Comparison of ENCODE assay signal across 31 cellular contexts in the genomic region with DNA sequence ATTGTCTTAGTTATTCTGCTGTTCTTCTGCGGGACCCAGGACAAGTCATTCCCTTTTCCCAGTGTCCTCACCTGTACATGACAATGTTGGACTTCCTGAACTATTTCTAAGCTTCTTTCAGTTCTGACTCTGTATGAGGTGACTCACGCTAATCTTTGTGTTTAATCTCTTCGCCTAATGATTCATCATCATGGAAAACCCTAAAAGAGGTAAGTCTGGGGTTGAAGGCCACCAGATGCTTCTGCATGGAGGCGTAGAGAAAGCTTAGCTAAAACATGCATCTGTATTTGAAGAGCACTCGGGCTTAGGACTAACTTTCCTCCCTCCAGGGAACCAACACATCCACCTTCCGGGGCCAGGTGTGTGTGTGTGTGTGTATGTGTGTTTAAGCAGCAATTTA. TPM values are rescaled to one million over a fixed set of nuclear protein-coding genes. Genes with fewer than 3 reads are reported as not detected.
A peak's percentile ranks its signal among the peaks of the same experiment; 100 is the strongest.
DNase-seq lines count a peak whose midpoint lies in the region; TF ChIP-seq lines count a peak whose summit lies in the region.
"Had no signal": no experiment of that assay in that cellular context is flagged by ENCODE, and none has a peak within 500 bp of the region (broad histone marks: within the 10 kb centered on the region; RNA-seq: fewer than 3 reads in every experiment).

No MANE protein-coding gene starts in this region.

- no TSS peak for BruUV-seq in mammary epithelial cell (replicated peaks; lab: Mats Ljungman, UMichigan)

- peak overlapping the region; percentile 60 for H2AFZ ChIP-seq in mammary epithelial cell (ENCODE audit: low read depth, low read length)

- H3K27me3 ChIP-seq in mammary epithelial cell (ENCODE audit: insufficient read depth, low read length) (no peaks in the 10 kb centered on the region), brain microvascular endothelial cell (replicated peaks) (no peaks in the 10 kb centered on the region), prostate gland (replicated peaks; ENCODE audit: insufficient read depth) (no peaks in the 10 kb centered on the region)
- H3K27me3 ChIP-seq: ascending aorta, Peyer's patch, stomach, tibial nerve had no signal

- H3K79me2 ChIP-seq in mammary epithelial cell (ENCODE audit: insufficient read depth, low read length) = no peaks in the 10 kb centered on the region

- H4K20me1 ChIP-seq in mammary epithelial cell (ENCODE audit: insufficient read depth, low read length) = no peaks in the 10 kb centered on the region

- DNase-seq in EH (ENCODE audit: low read depth) (peak; percentile 1), LoVo (ENCODE audit: low spot score) (peak; percentile 43), mammary epithelial cell (peak; percentile 97), renal cortical epithelial cell (ENCODE audit: low read depth) (peak; percentile 27), pons (ENCODE audit: low spot score) (no peak), brain microvascular endothelial cell (no peak), prostate gland (ENCODE audit: low spot score) (no peak)
- no peak for DNase-seq in stimulated activated CD4-positive, alpha-beta T cell treated with anti-CD3 and anti-CD28 coated beads, Interleukin-12 subunit alpha, Interleukin-12 subunit beta, amount 100 ng/mL, for 4 hours
- DNase-seq: activated CD4-positive, alpha-beta T cell treated with anti-CD3 and anti-CD28 coated beads for 36 hours; activated gamma-delta T cell; activated naive CD8-positive, alpha-beta T cell treated with anti-CD3 and anti-CD28 coated beads, Interleukin-2, amount 10 ng/mL, durations not matched to agents 7 days and 5 days; activated T-cell treated with anti-CD3 and anti-CD28 coated beads for 4 hours; central memory CD4-positive, alpha-beta T cell; glutamatergic neuron; islet precursor cell; naive B cell; NCI-H1092 treated with DMSO at 0.1 percent for 48 hours; NCI-H187 treated with DMSO at 0.1 percent for 48 hours; NCI-H526; Peyer's patch; small intestine; stimulated activated CD4-positive, alpha-beta T cell treated with anti-CD3 and anti-CD28 coated beads, Interleukin-1b, Interleukin-23, amount 100 ng/mL, for 48 hours; stomach; T-helper 2 cell had no signal

- H3K4me1 ChIP-seq in mammary epithelial cell (ENCODE audit: insufficient read depth, low read length) = peaks cover 35% of the 10 kb centered on the region
- H3K4me1 ChIP-seq in prostate gland (replicated peaks) = no peaks in the 10 kb centered on the region
- H3K4me1 ChIP-seq: ascending aorta, Peyer's patch, stomach, tibial nerve had no signal

- no peak for TF ChIP-seq POLR2A in prostate gland (IDR thresholded peaks at IDR 0.05)

- H3K9ac ChIP-seq in mammary epithelial cell (ENCODE audit: insufficient read depth, low read length) = peak overlapping the region; percentile 47

- H3K9me3 ChIP-seq in mammary epithelial cell (replicated peaks; ENCODE audit: insufficient read depth, low read length) (no peaks in the 10 kb centered on the region), prostate gland (no peaks in the 10 kb centered on the region)
- H3K9me3 ChIP-seq: ascending aorta, Peyer's patch, stomach had no signal

- 4% methylated on average over 6 of the region's 6 CpGs for WGBS in mammary epithelial cell (ENCODE audit: low coverage, missing lambda C conversion rate)
- WGBS in prostate gland = 82% methylated on average over 6 of the region's 6 CpGs

- H3K36me3 ChIP-seq in mammary epithelial cell (ENCODE audit: insufficient read depth, low read length) = no peaks in the 10 kb centered on the region
- no peaks in the 10 kb centered on the region for H3K36me3 ChIP-seq in brain microvascular endothelial cell (replicated peaks)
- H3K36me3 ChIP-seq in prostate gland = no peaks in the 10 kb centered on the region
- H3K36me3 ChIP-seq: ascending aorta, Peyer's patch, stomach, tibial nerve had no signal

- peak overlapping the region; percentile 94 for H3K27ac ChIP-seq in mammary epithelial cell (ENCODE audit: insufficient read depth, low read depth, low read length)
- no peak overlapping the region for H3K27ac ChIP-seq in brain microvascular endothelial cell
- no peak overlapping the region for H3K27ac ChIP-seq in prostate gland
- H3K27ac ChIP-seq: ascending aorta, Peyer's patch, SK-N-MC, tibial nerve had no signal

- H3K4me2 ChIP-seq in mammary epithelial cell (ENCODE audit: insufficient read depth, low read depth, low read length) = peak overlapping the region; percentile 72

- peak overlapping the region in 2 of 3 experiments; percentile 28 to 33 for H3K4me3 ChIP-seq in mammary epithelial cell (replicated peaks in 1 of 3; ENCODE audit: insufficient read depth in 1 of 3, low read depth in 2 of 3, low read length in 3 of 3)
- H3K4me3 ChIP-seq in brain microvascular endothelial cell (ENCODE audit: low read depth, low read length) = no peak overlapping the region
- no peak overlapping the region for H3K4me3 ChIP-seq in prostate gland
- H3K4me3 ChIP-seq: ascending aorta, Peyer's patch, SK-N-MC, stomach, tibial nerve had no signal

- in situ Hi-C loops in mammary epithelial cell (cut with MboI; ENCODE audit: low sequenced_read_pairs in 2 of 2) (no loop called here), brain microvascular endothelial cell (cut with HindIII; ENCODE audit: low pct_ligation_motif_present, low sequenced_read_pairs) (no loop called here)

- CTCF ChIA-PET in mammary epithelial cell (lab: Charles Lee; ENCODE audit: low non-redundant PET) = no interaction called here

- TF ChIP-seq CTCF in mammary epithelial cell (conservative IDR thresholded peaks at IDR 0.05 in 1 of 2, IDR thresholded peaks at IDR 0.05 in 1 of 2; ENCODE audit: extremely low read depth in 1 of 2, insufficient read depth in 1 of 2, low read depth in 1 of 2, low read length in 2 of 2) (no peak), brain microvascular endothelial cell (IDR thresholded peaks at IDR 0.05; ENCODE audit: low read depth, low read length, missing control alignments) (no peak), prostate gland (IDR thresholded peaks at IDR 0.05) (no peak)

- dilution Hi-C loops in mammary epithelial cell (cut with HindIII; ENCODE audit: low sequenced_read_pairs) = loop anchor here (5.0 kb wide), 1 partner anchor 88 kb away; the partner anchor contains the start of gene SPRR2D

- intact Hi-C loops in mammary epithelial cell (cut with micrococcal nuclease) = loop anchor here (1.0 kb wide), 1 partner anchor 79 kb away; no protein-coding TSS in a partner anchor
- intact Hi-C loops in prostate gland (cut with DNase I) = no loop called here

RNA-seq across cellular contexts. Expression of gene SPRR5, which starts 7.4 kb away (rescaled TPM):
- total RNA-seq in mammary epithelial cell (under 1 TPM in 1 of 2 donors, not detected in 1; 0.78 TPM), renal cortical epithelial cell (not detected in 2 replicates), prostate gland (not detected)
- not detected for polyA plus RNA-seq in mammary epithelial cell
- not detected for polyA minus RNA-seq in mammary epithelial cell
- total RNA-seq: activated CD4-positive, alpha-beta T cell treated with anti-CD3 and anti-CD28 coated beads for 36 hours; activated naive CD8-positive, alpha-beta T cell treated with anti-CD3 and anti-CD28 coated beads, Interleukin-2, amount 10 ng/mL, durations not matched to agents 7 days and 5 days; ascending aorta; dermis microvascular lymphatic vessel endothelial cell; liver; mesothelial cell of epicardium; Peyer's patch; stomach; tibial nerve had no signal
- polyA plus RNA-seq: BJ, liver, small intestine had no signal

RNA-seq across cellular contexts. Expression of gene SPRR4, which starts 16.0 kb away (rescaled TPM):
- total RNA-seq in mammary epithelial cell (not detected), renal cortical epithelial cell (not detected in 2 replicates), prostate gland (not detected)
- polyA plus RNA-seq in mammary epithelial cell = 0.11 TPM
- not detected for polyA minus RNA-seq in mammary epithelial cell
- total RNA-seq: activated CD4-positive, alpha-beta T cell treated with anti-CD3 and anti-CD28 coated beads for 36 hours; activated naive CD8-positive, alpha-beta T cell treated with anti-CD3 and anti-CD28 coated beads, Interleukin-2, amount 10 ng/mL, durations not matched to agents 7 days and 5 days; ascending aorta; dermis microvascular lymphatic vessel endothelial cell; liver; mesothelial cell of epicardium; Peyer's patch; stomach; tibial nerve had no signal
- polyA plus RNA-seq: BJ, liver, small intestine, stomach had no signal

RNA-seq across cellular contexts. Expression of gene SPRR1A, which starts 29.4 kb away (rescaled TPM):
- total RNA-seq in mammary epithelial cell (1 to 10 TPM in 1 of 2 donors, not detected in 1; 5.2 TPM), renal cortical epithelial cell (not detected in 2 replicates), prostate gland (not detected)
- polyA plus RNA-seq in mammary epithelial cell = not detected
- polyA minus RNA-seq in mammary epithelial cell = not detected
- total RNA-seq: activated CD4-positive, alpha-beta T cell treated with anti-CD3 and anti-CD28 coated beads for 36 hours; activated naive CD8-positive, alpha-beta T cell treated with anti-CD3 and anti-CD28 coated beads, Interleukin-2, amount 10 ng/mL, durations not matched to agents 7 days and 5 days; ascending aorta; dermis microvascular lymphatic vessel endothelial cell; liver; mesothelial cell of epicardium; Peyer's patch; stomach; tibial nerve had no signal
- polyA plus RNA-seq: BJ, liver, small intestine had no signal

RNA-seq across cellular contexts. Expression of gene IVL, which starts 46.1 kb away (rescaled TPM):
- 10 to 100 TPM in 1 of 2 donors, under 1 TPM in 1; 0.50 to 19.1 TPM for total RNA-seq in mammary epithelial cell
- polyA plus RNA-seq in mammary epithelial cell = 21.5 TPM
- 11.8 TPM for polyA minus RNA-seq in mammary epithelial cell
- total RNA-seq in renal cortical epithelial cell = 0.15 and 2.4 TPM in 2 replicates
- under 1 TPM; 0.46 to 0.57 TPM for total RNA-seq in prostate gland
- total RNA-seq: activated naive CD8-positive, alpha-beta T cell treated with anti-CD3 and anti-CD28 coated beads, Interleukin-2, amount 10 ng/mL, durations not matched to agents 7 days and 5 days; ascending aorta; dermis microvascular lymphatic vessel endothelial cell; liver; Peyer's patch; stomach; tibial nerve had no signal

RNA-seq across cellular contexts. Expression of gene SPRR3, which starts 47.1 kb away (rescaled TPM):
- not detected for total RNA-seq in mammary epithelial cell
- 0.09 TPM for polyA plus RNA-seq in mammary epithelial cell
- not detected for polyA minus RNA-seq in mammary epithelial cell
- not detected in 2 replicates for total RNA-seq in renal cortical epithelial cell
- total RNA-seq in prostate gland = not detected
- total RNA-seq: activated CD4-positive, alpha-beta T cell treated with anti-CD3 and anti-CD28 coated beads for 36 hours; activated naive CD8-positive, alpha-beta T cell treated with anti-CD3 and anti-CD28 coated beads, Interleukin-2, amount 10 ng/mL, durations not matched to agents 7 days and 5 days; dermis microvascular lymphatic vessel endothelial cell; liver; mesothelial cell of epicardium; tibial nerve had no signal
- polyA plus RNA-seq: BJ had no signal

Comparison
In these comparisons a context has a peak if more than half of its experiments do, and no peak if none do; other contexts are left out.
1. DNase-seq: peak in EH (single experiment), LoVo (single experiment), mammary epithelial cell (single experiment) and renal cortical epithelial cell (single experiment); none in pons (single experiment), stimulated activated CD4-positive, alpha-beta T cell treated with anti-CD3 and anti-CD28 coated beads, Interleukin-12 subunit alpha, Interleukin-12 subunit beta, amount 100 ng/mL, for 4 hours (single experiment), brain microvascular endothelial cell (single experiment) and prostate gland (single experiment).
2. H3K4me3 ChIP-seq: peak in mammary epithelial cell (2 of 3); none in brain microvascular endothelial cell (single experiment) and prostate gland (0 of 2).